Comparison of ENCODE assay signal across 20 cellular contexts in genomic region chr1:16342331-16343062, GRCh38. TPM values are rescaled to one million over a fixed set of nuclear protein-coding genes. Genes with fewer than 3 reads are reported as not detected.
DNase-seq lines count a peak whose midpoint lies in the region; ATAC-seq, FAIRE-seq and TF ChIP-seq lines count a peak whose summit lies in the region.
"Had no signal": no experiment of that assay in that cellular context is flagged by ENCODE, and none has a peak within 500 bp of the region (broad histone marks: within the 10 kb centered on the region; RNA-seq: fewer than 3 reads in every experiment).

No MANE protein-coding gene starts in this region.

- no peak for TF ChIP-seq EP300 in GM12878 (IDR thresholded peaks at IDR 0.05; ENCODE audit: borderline replicate concordance in 1 of 2, control insufficient read depth in 1 of 2, low read depth in 2 of 2, low read length in 2 of 2)

- H4K91ac ChIP-seq in H9 (ENCODE audit: insufficient read length, low read depth, low read length): no peak overlapping the region

- H2BK5ac ChIP-seq in H9 (ENCODE audit: insufficient read length, low read length): no peak overlapping the region

- no peaks in the 10 kb centered on the region for H3K9me3 Mint-ChIP-seq in H9
- H3K9me3 Mint-ChIP-seq: CD4-positive, alpha-beta T cell had no signal

- no peak for ATAC-seq in GM12878
- no peak for ATAC-seq in body of pancreas

- no peaks in the 10 kb centered on the region for H4K20me1 ChIP-seq in H9 (ENCODE audit: control insufficient read depth, insufficient read depth, insufficient read length)
- H4K20me1 ChIP-seq in GM12878 (ENCODE audit: control insufficient read depth, insufficient read depth): no peaks in the 10 kb centered on the region; the same call in 1 of the 2 replicates

- H4K8ac ChIP-seq in H9 (replicated peaks; ENCODE audit: insufficient read length, low read depth, low read length): no peak overlapping the region

- peak overlapping the region; percentile 11 to 92 (median 55); a peak in 4 of 7 replicates for H3K27ac Mint-ChIP-seq in H9
- H3K27ac Mint-ChIP-seq: CD4-positive, alpha-beta T cell had no signal

- H3K9ac ChIP-seq in H9 (ENCODE audit: extremely low read depth, insufficient read length, low read length): no peak overlapping the region
- H3K9ac ChIP-seq in GM12878 (ENCODE audit: control insufficient read depth, insufficient read depth, low read length): no peak overlapping the region

- 0 out of 2 replicates have a peak, but pooled peaks cover 4% of the 10 kb centered on the region for H3K4me1 ChIP-seq in H9 (ENCODE audit: insufficient read depth, low read length)
- H3K4me1 ChIP-seq in GM12878 (ENCODE audit: control insufficient read depth, insufficient read depth, low read length): no peaks in the 10 kb centered on the region
- peaks cover 0 to 3% of the 10 kb centered on the region in 2 experiments for H3K4me1 ChIP-seq in neutrophil (ENCODE audit: control insufficient read depth in 1 of 2, insufficient read depth in 1 of 2, low read depth in 1 of 2, low read length in 1 of 2)
- H3K4me1 ChIP-seq in body of pancreas: peaks cover under 1% of the 10 kb centered on the region
- H3K4me1 ChIP-seq: SJSA1 had no signal

- no peak for TF ChIP-seq POLR2A in GM12878 (IDR thresholded peaks at IDR 0.05; ENCODE audit: low read depth, low read length)
- no peak for TF ChIP-seq POLR2A in body of pancreas (IDR thresholded peaks at IDR 0.05)

- no peak overlapping the region for H3K27ac ChIP-seq in H9 (ENCODE audit: insufficient read length, low read depth, low read length)
- H3K27ac ChIP-seq in GM12878 (ENCODE audit: control insufficient read depth, insufficient read depth): no peak overlapping the region
- peak overlapping the region; percentile 52 for H3K27ac ChIP-seq in neutrophil
- no peak overlapping the region for H3K27ac ChIP-seq in body of pancreas
- H3K27ac ChIP-seq: SJSA1 had no signal

- H3K9me3 ChIP-seq in H9 (ENCODE audit: control insufficient read depth, low read depth, low read length): no peaks in the 10 kb centered on the region
- no peaks in the 10 kb centered on the region for H3K9me3 ChIP-seq in GM12878 (replicated peaks; ENCODE audit: control insufficient read depth, insufficient read depth, low read length)
- no peaks in the 10 kb centered on the region for H3K9me3 ChIP-seq in neutrophil
- no peaks in the 10 kb centered on the region for H3K9me3 ChIP-seq in body of pancreas
- H3K9me3 ChIP-seq: SJSA1 had no signal

- POLR2A ChIA-PET in GM12878 (lab: Charles Lee): interaction anchor here (0.7 kb wide), 1 partner anchor 142 kb away, joined by 6 read pairs; no protein-coding TSS in a partner anchor

- intact Hi-C loops in GM12878 (cut with micrococcal nuclease; ENCODE audit: unreplicated experiment) (no loop called here), body of pancreas (cut with DNase I) (loop anchor here (10.0 kb wide), 1 partner anchor 88 kb away; no protein-coding TSS in a partner anchor)

- H3K23me2 ChIP-seq in H9 (ENCODE audit: insufficient read length, low read depth, low read length, poor library complexity, severe bottlenecking): no peaks in the 10 kb centered on the region

- H3K4me3 Mint-ChIP-seq in H9: no peak overlapping the region
- H3K4me3 Mint-ChIP-seq: CD4-positive, alpha-beta T cell had no signal

- H2BK12ac ChIP-seq in H9 (ENCODE audit: insufficient read length, low read depth, low read length): no peak overlapping the region

- WGBS in H9 (ENCODE audit: extremely low coverage, insufficient read length, low lambda C conversion rate): no CpG with 5 or more reads among the region's 10 CpGs
- WGBS in GM12878 (ENCODE audit: insufficient coverage, insufficient replicate concordance, low lambda C conversion rate, missing lambda C conversion rate): 90% methylated on average over 6 of the region's 10 CpGs
- WGBS in body of pancreas, 2 donors: 79 to 87% methylated on average over 10 of the region's 10 CpGs

- FAIRE-seq in GM12878 (lab: Jason Lieb, UNC): peak; percentile 57

- peaks cover 11% of the 10 kb centered on the region for H3K79me1 ChIP-seq in H9 (ENCODE audit: insufficient read depth, low read depth, low read length, poor library complexity, severe bottlenecking)

- H2BK15ac ChIP-seq in H9 (ENCODE audit: low read depth, low read length): 0 out of 2 replicates have a peak overlapping the region, but pooled peaks have one; percentile 65

- H2AFZ ChIP-seq in H9 (ENCODE audit: low read length) (no peak overlapping the region), GM12878 (ENCODE audit: control insufficient read depth, low read depth, low read length) (no peak overlapping the region)

- RAD21 ChIA-PET in GM12878 (lab: Charles Lee; ENCODE audit: unreplicated experiment): no interaction called here

- no peak for TF ChIP-seq RAD21 in GM12878 (IDR thresholded peaks at IDR 0.05; ENCODE audit: insufficient read depth, low read depth, low read length)

- H3K4ac ChIP-seq in H9 (ENCODE audit: low read depth, low read length): no peak overlapping the region

- in situ Hi-C loops in GM12878 (cut with MboI): no loop called here

- no peak overlapping the region for H2AK5ac ChIP-seq in H9 (ENCODE audit: insufficient read length, low read length)

- H3K36me3 Mint-ChIP-seq in H9 (ENCODE audit: insufficient read depth in 1 of 3, low read depth in 3 of 3): peaks cover 0 to 3% (median 0%) of the 10 kb centered on the region in 3 experiments; a peak in 1 of 7 replicates

- H3K27me3 ChIP-seq in H9 (ENCODE audit: insufficient read depth, low read length) (no peaks in the 10 kb centered on the region), GM12878 (replicated peaks in 1 of 2; ENCODE audit: control insufficient read depth in 2 of 2, insufficient read depth in 2 of 2, low read length in 1 of 2) (no peaks in the 10 kb centered on the region), neutrophil (no peaks in the 10 kb centered on the region), body of pancreas (no peaks in the 10 kb centered on the region)
- H3K27me3 ChIP-seq: SJSA1 had no signal

- H3K27me3 Mint-ChIP-seq in H9 (ENCODE audit: low read depth): no peaks in the 10 kb centered on the region
- H3K27me3 Mint-ChIP-seq: CD4-positive, alpha-beta T cell had no signal

- H2BK120ac ChIP-seq in H9 (ENCODE audit: low read depth, low read length, poor library complexity, severe bottlenecking): no peak overlapping the region

- H3T11ph ChIP-seq in H9 (ENCODE audit: low read length): no peak overlapping the region

- SMC1A ChIA-PET in GM12878 (lab: Charles Lee; ENCODE audit: uncharacterized antibody, unreplicated experiment): interaction anchor here (0.6 kb wide), 1 partner anchor 10 kb away, joined by 3 read pairs; no protein-coding TSS in a partner anchor

- H3K14ac ChIP-seq in H9 (ENCODE audit: insufficient read depth, low read length): no peak overlapping the region

- no peak overlapping the region for H3K18ac ChIP-seq in H9 (ENCODE audit: insufficient read length, low read depth, low read length)

- DNase-seq in CD1c-positive myeloid dendritic cell (ENCODE audit: extremely low spot score): peak; percentile 69
- no peak for DNase-seq in H9
- DNase-seq in GM12878 (ENCODE audit: low read depth, low spot score): no peak
- no peak for DNase-seq in cerebellar cortex (ENCODE audit: low spot score)
- DNase-seq in stimulated activated CD4-positive, alpha-beta T cell treated with anti-CD3 and anti-CD28 coated beads, Interleukin-1b, Interleukin-23, amount 100 ng/mL, for 48 hours: no peak
- no peak for DNase-seq in GOT3 (lab: John Stamatoyannopoulos, UW)
- DNase-seq in body of pancreas: no peak
- DNase-seq: ACHN; AML-193; Calu3; CD4-positive, alpha-beta T cell; DMS53; HCEC 1CT; KG1; NCI-H1092 treated with DMSO at 0.1 percent for 48 hours; NCI-H1694; NCI-H510A treated with DMSO at 0.1 percent for 48 hours; NCI-H82 had no signal

- H3K79me2 ChIP-seq in H9 (ENCODE audit: insufficient read depth, low read length) (peaks cover 6% of the 10 kb centered on the region; the same call in 1 of the 2 replicates), GM12878 (ENCODE audit: control insufficient read depth, insufficient read depth, low read length) (peaks cover 45% of the 10 kb centered on the region)

- no peak overlapping the region for H4K5ac ChIP-seq in H9 (ENCODE audit: insufficient read length, low read depth, low read length)

- no peak overlapping the region for H3K56ac ChIP-seq in H9 (ENCODE audit: insufficient read length, low read depth, low read length)

- TSS peak; percentile 48 for BruUV-seq in GM12878 (replicated peaks; lab: Mats Ljungman, UMichigan)

- no peak overlapping the region for H2BK20ac ChIP-seq in H9 (ENCODE audit: low read depth, low read length, poor library complexity, severe bottlenecking)

- H3K4me3 ChIP-seq in GM12878: no peak overlapping the region
- no peak overlapping the region for H3K4me3 ChIP-seq in neutrophil (ENCODE audit: low read depth in 1 of 2, low read length in 1 of 2)
- H3K4me3 ChIP-seq in body of pancreas: no peak overlapping the region
- H3K4me3 ChIP-seq: SJSA1 had no signal

- CTCF ChIA-PET in GM12878 (lab: Yijun Ruan, JAX): interaction anchor here (0.6 kb wide), 1 partner anchor 74 kb away, joined by 4 read pairs; no protein-coding TSS in a partner anchor

- no peak overlapping the region for H3K23ac ChIP-seq in H9 (ENCODE audit: insufficient read length, low read depth, low read length)

- peaks cover 4 to 8% of the 10 kb centered on the region in 2 experiments for H3K4me1 Mint-ChIP-seq in H9

- TF ChIP-seq CTCF in H9 (conservative IDR thresholded peaks at IDR 0.05) (no peak), GM12878 (IDR thresholded peaks at IDR 0.05 in 2 of 3, conservative IDR thresholded peaks at IDR 0.05 in 1 of 3; ENCODE audit: control insufficient read depth in 2 of 3, extremely low read depth in 1 of 3, insufficient read depth in 1 of 3, low read depth in 3 of 3, low read length in 3 of 3) (no peak), neutrophil (IDR thresholded peaks at IDR 0.05) (no peak), body of pancreas (IDR thresholded peaks at IDR 0.05) (no peak)

- H3K36me3 ChIP-seq in GM12878 (ENCODE audit: control insufficient read depth in 2 of 2, insufficient read depth in 2 of 2, low read length in 1 of 2) (no peaks in the 10 kb centered on the region), neutrophil (no peaks in the 10 kb centered on the region), body of pancreas (replicated peaks in 1 of 2; ENCODE audit: insufficient read depth in 1 of 2, low read depth in 2 of 2) (no peaks in the 10 kb centered on the region)

- H3K4me2 ChIP-seq in H9 (ENCODE audit: insufficient read depth, insufficient read length, low read length) (no peak overlapping the region), GM12878 (ENCODE audit: control insufficient read depth, insufficient read depth) (no peak overlapping the region)

RNA-seq across cellular contexts. Expression of gene FBXO42, which starts 9.8 kb away (rescaled TPM):
- total RNA-seq in H9 (2021) (17.4 and 19.0 TPM in 2 replicates), GM12878 (2014; rRNA removed) (11.6 and 13.2 TPM in 2 replicates), GM12878 (2014; rRNA removed; fragmentation: Illumina TruSeq; extraction: Trizol) (9.9 and 10.5 TPM in 2 replicates), GM12878 (2021) (13.2 and 15.5 TPM in 2 replicates), body of pancreas (10 to 100 TPM; 11.9 to 33.6 TPM)
- total RNA-seq in GM12878 (2013; cell fraction: nucleolus; rRNA removed): 65.2 and 68.2 TPM in 2 replicates
- 7.5 TPM for polyA plus RNA-seq in GM12878 (2011; ENCODE audit: low read depth)
- polyA plus RNA-seq in GM12878 (2011; rRNA removed) (16.1 and 23.8 TPM in 2 replicates), GM12878 (2014; fragmentation: Illumina TruSeq; extraction: Trizol) (10.2 and 15.0 TPM in 2 replicates), GM12878 (2014; fragmentation: Nextera tagmentation; extraction: Ambion mirVana) (1 to 10 TPM; 6.1 to 6.2 TPM), GM12878 (2014; rRNA removed) (16.8 and 17.0 TPM in 2 replicates), GM12878 (2016; fragmentation: Nextera tagmentation; extraction: Ambion mirVana) (10 to 100 TPM; 16.8 to 19.0 TPM)
- polyA plus RNA-seq in GM12878 (2011; cell fraction: cytosol; rRNA removed): 24.7 and 31.1 TPM in 2 replicates
- 33.4 and 48.5 TPM in 2 replicates for polyA plus RNA-seq in GM12878 (2011; cell fraction: nucleus; rRNA removed)
- polyA plus RNA-seq in GM12878 (2012): 10.0 and 16.2 TPM in 2 replicates
- polyA minus RNA-seq in GM12878 (2011; rRNA and poly(A)+ RNA removed): 30.0 and 30.9 TPM in 2 replicates
- polyA minus RNA-seq in GM12878 (2011; cell fraction: cytosol; rRNA and poly(A)+ RNA removed): 6.1 and 9.3 TPM in 2 replicates
- polyA minus RNA-seq in GM12878 (2011; cell fraction: nucleus; rRNA and poly(A)+ RNA removed): 12.5 and 17.8 TPM in 2 replicates

RNA-seq across cellular contexts. Expression of gene SZRD1, which starts 24.5 kb away (rescaled TPM):
- 118 and 119 TPM in 2 replicates for total RNA-seq in H9 (2021)
- total RNA-seq in GM12878 (2013; cell fraction: nucleolus; rRNA removed): 30.7 and 31.8 TPM in 2 replicates
- 110 and 114 TPM in 2 replicates for total RNA-seq in GM12878 (2014; rRNA removed)
- 95.7 and 99.0 TPM in 2 replicates for total RNA-seq in GM12878 (2014; rRNA removed; fragmentation: Illumina TruSeq; extraction: Trizol)
- 207 and 213 TPM in 2 replicates for total RNA-seq in GM12878 (2021)
- 69.2 TPM for polyA plus RNA-seq in GM12878 (2011; ENCODE audit: low read depth)
- 93.8 and 132 TPM in 2 replicates for polyA plus RNA-seq in GM12878 (2011; rRNA removed)
- polyA plus RNA-seq in GM12878 (2011; cell fraction: cytosol; rRNA removed): 229 and 233 TPM in 2 replicates
- 92.8 and 95.5 TPM in 2 replicates for polyA plus RNA-seq in GM12878 (2011; cell fraction: nucleus; rRNA removed)
- polyA plus RNA-seq in GM12878 (2012): 98.4 and 98.9 TPM in 2 replicates
- polyA plus RNA-seq in GM12878 (2014; fragmentation: Illumina TruSeq; extraction: Trizol): 77.8 and 158 TPM in 2 replicates
- 10 to 100 TPM in 1 of 2 experiments, 1 to 10 TPM in 1; 5.6 to 14.7 TPM for polyA plus RNA-seq in GM12878 (2014; fragmentation: Nextera tagmentation; extraction: Ambion mirVana)
- polyA plus RNA-seq in GM12878 (2014; rRNA removed): 157 and 182 TPM in 2 replicates
- 100 to 1,000 TPM; 106 to 113 TPM for polyA plus RNA-seq in GM12878 (2016; fragmentation: Nextera tagmentation; extraction: Ambion mirVana)
- polyA minus RNA-seq in GM12878 (2011; rRNA and poly(A)+ RNA removed): 70.2 and 111 TPM in 2 replicates
- 55.7 and 58.5 TPM in 2 replicates for polyA minus RNA-seq in GM12878 (2011; cell fraction: cytosol; rRNA and poly(A)+ RNA removed)
- polyA minus RNA-seq in GM12878 (2011; cell fraction: nucleus; rRNA and poly(A)+ RNA removed): 15.0 and 24.8 TPM in 2 replicates
- total RNA-seq in body of pancreas: 10 to 100 TPM; 26.4 to 29.8 TPM
